ENCODE assay signal across 17 cellular contexts in the genomic region with DNA sequence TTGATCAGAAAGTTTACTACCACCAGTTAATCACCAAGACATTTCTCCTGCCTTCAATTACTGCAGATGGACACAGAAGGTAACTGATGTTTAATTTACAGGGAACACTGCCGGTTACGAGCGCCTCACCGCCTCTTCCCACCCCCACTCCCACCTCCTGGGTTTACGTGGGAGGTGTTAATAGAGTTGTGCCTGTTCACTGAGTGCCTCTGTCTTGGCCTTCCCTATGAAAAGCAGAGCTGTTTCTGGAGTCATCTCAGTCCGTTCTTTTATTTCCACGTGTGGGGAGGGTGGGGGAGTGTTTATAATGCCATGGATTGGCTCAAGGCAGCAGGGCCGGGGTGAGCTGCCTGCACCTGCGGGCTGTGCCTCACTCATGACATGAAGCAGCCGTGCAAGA.
DNase-seq lines count a peak whose midpoint lies in the region; ATAC-seq and TF ChIP-seq lines count a peak whose summit lies in the region.
"Had no signal": no experiment of that assay in that cellular context is flagged by ENCODE, and none has a peak within 500 bp of the region (broad histone marks: within the 10 kb centered on the region; RNA-seq: fewer than 3 reads in every experiment).

No MANE protein-coding gene starts in this region.

- peaks cover 55% of the 10 kb centered on the region for H3K4me1 Mint-ChIP-seq in neural progenitor cell
- H3K4me1 Mint-ChIP-seq: CD14-positive monocyte had no signal

- H3K27me3 ChIP-seq in neural progenitor cell, result no peaks in the 10 kb centered on the region
- no peaks in the 10 kb centered on the region for H3K27me3 ChIP-seq in testis

- 54 to 73% methylated on average over 10 of the region's 10 CpGs for WGBS in testis, 2 donors

- H3K9me3 ChIP-seq in neural progenitor cell (ENCODE audit: low read depth) (no peaks in the 10 kb centered on the region), testis (no peaks in the 10 kb centered on the region)

- peaks cover 4% of the 10 kb centered on the region for H3K36me3 Mint-ChIP-seq in neural progenitor cell
- H3K36me3 Mint-ChIP-seq: CD14-positive monocyte; CD8-positive, alpha-beta T cell had no signal

- no peaks in the 10 kb centered on the region for H4K20me1 ChIP-seq in neural progenitor cell (ENCODE audit: low read depth)

- H3K27ac Mint-ChIP-seq in neural progenitor cell, result no peak overlapping the region
- H3K27ac Mint-ChIP-seq: CD14-positive monocyte; CD8-positive, alpha-beta T cell; H9; HFFc6 had no signal

- H3K27ac ChIP-seq in neural progenitor cell (no peak overlapping the region), testis (no peak overlapping the region)
- H3K27ac ChIP-seq: 22Rv1 had no signal

- ATAC-seq in HG03025 (IDR thresholded peaks at IDR 0.05; ENCODE audit: low FRiP score, unreplicated experiment), result no peak
- ATAC-seq: CD8-positive, alpha-beta T cell had no signal

- H3K79me2 ChIP-seq in neural progenitor cell (ENCODE audit: low read depth), result no peaks in the 10 kb centered on the region

- H3K36me3 ChIP-seq in neural progenitor cell (no peaks in the 10 kb centered on the region), testis (ENCODE audit: low read depth, missing control alignments) (no peaks in the 10 kb centered on the region)

- peak overlapping the region; percentile 26 for H3K4me2 ChIP-seq in neural progenitor cell

- peaks cover 2% of the 10 kb centered on the region for H3K27me3 Mint-ChIP-seq in neural progenitor cell (ENCODE audit: insufficient read depth, low read depth)

- TF ChIP-seq POLR2A in testis (IDR thresholded peaks at IDR 0.05) (no peak), erythroblast (IDR thresholded peaks at IDR 0.05; ENCODE audit: low read length) (no peak)

- no peak overlapping the region for H2AFZ ChIP-seq in neural progenitor cell (replicated peaks)

- no peak overlapping the region for H3K9ac ChIP-seq in neural progenitor cell

- no peaks in the 10 kb centered on the region for H3K9me3 Mint-ChIP-seq in neural progenitor cell
- H3K9me3 Mint-ChIP-seq: CD8-positive, alpha-beta T cell; H9 had no signal

- no peak overlapping the region for H3K4me3 Mint-ChIP-seq in neural progenitor cell
- H3K4me3 Mint-ChIP-seq: CD14-positive monocyte; CD8-positive, alpha-beta T cell; H9; HFFc6 had no signal

- DNase-seq in NCI-H1417 (lab: John Stamatoyannopoulos, UW) (peak in 2 of 3 experiments; percentile 29 to 39), NCI-H1417 treated with DMSO at 0.1 percent for 48 hours (lab: John Stamatoyannopoulos, UW) (no peak), neural progenitor cell (ENCODE audit: low spot score) (no peak), testis (peak; percentile 34), erythroblast (lab: John Stamatoyannopoulos, UW) (no peak), iPS-NIHi7 (ENCODE audit: extremely low spot score) (no peak)
- DNase-seq: CD8-positive, alpha-beta T cell; COR-L47; DND-41; GF-D8; GOT3; H9; HFFc6; IMR-90 had no signal

- peaks cover 3% of the 10 kb centered on the region for H3F3A ChIP-seq in neural progenitor cell (ENCODE audit: low read depth)

- H3K4me3 ChIP-seq in neural progenitor cell (no peak overlapping the region), testis (no peak overlapping the region)

- intact Hi-C loops in testis (cut with DNase I; ENCODE audit: low total_unique reads), result no loop called here

- TF ChIP-seq CTCF in neural progenitor cell (IDR thresholded peaks at IDR 0.05), result no peak
- no peak for TF ChIP-seq CTCF in testis (IDR thresholded peaks at IDR 0.05)

- H3K4me1 ChIP-seq in neural progenitor cell (peaks cover 64% of the 10 kb centered on the region), testis (peaks cover 11% of the 10 kb centered on the region)

Comparison
In these comparisons a context has a peak if more than half of its experiments do, and no peak if none do; other contexts are left out.
1. DNase-seq: peak in NCI-H1417 (2 of 3) and testis (single experiment); none in NCI-H1417 treated with DMSO at 0.1 percent for 48 hours (single experiment), neural progenitor cell (single experiment), erythroblast (0 of 2) and iPS-NIHi7 (single experiment).